ENCODE assay signal across 25 cellular contexts in genomic region chr1:19635646-19636045, GRCh38. TPM values are rescaled to one million over a fixed set of nuclear protein-coding genes. Genes with fewer than 3 reads are reported as not detected.
DNase-seq lines count a peak whose midpoint lies in the region; ATAC-seq and TF ChIP-seq lines count a peak whose summit lies in the region.
"Had no signal": no experiment of that assay in that cellular context is flagged by ENCODE, and none has a peak within 500 bp of the region (broad histone marks: within the 10 kb centered on the region; RNA-seq: fewer than 3 reads in every experiment).

No MANE protein-coding gene starts in this region.

- H3K79me2 ChIP-seq in PC-3 (ENCODE audit: low read length): no peaks in the 10 kb centered on the region
- no peaks in the 10 kb centered on the region for H3K79me2 ChIP-seq in parathyroid adenoma

- no peaks in the 10 kb centered on the region for H3K27me3 ChIP-seq in PC-3 (ENCODE audit: low read length)
- H3K27me3 ChIP-seq in parathyroid adenoma (ENCODE audit: control insufficient read depth, insufficient read depth, low read length): no peaks in the 10 kb centered on the region
- no peaks in the 10 kb centered on the region for H3K27me3 ChIP-seq in Peyer's patch
- H3K27me3 ChIP-seq in CD4-positive, alpha-beta T cell (ENCODE audit: control insufficient read depth, insufficient read depth, low read length): no peaks in the 10 kb centered on the region
- H3K27me3 ChIP-seq: foreskin keratinocyte, thyroid gland had no signal

- no peak overlapping the region for H3K4me3 ChIP-seq in PC-3 (ENCODE audit: low read length)
- no peak overlapping the region for H3K4me3 ChIP-seq in parathyroid adenoma (ENCODE audit: low read depth, low read length)
- H3K4me3 ChIP-seq in Peyer's patch: no peak overlapping the region
- H3K4me3 ChIP-seq: thyroid gland had no signal

- no peak overlapping the region for H3K9ac ChIP-seq in PC-3 (ENCODE audit: low read length)
- no peak overlapping the region for H3K9ac ChIP-seq in parathyroid adenoma

- no peaks in the 10 kb centered on the region for H3K36me3 Mint-ChIP-seq in CD4-positive, alpha-beta T cell (ENCODE audit: low read depth)
- H3K36me3 Mint-ChIP-seq: CD4-positive, alpha-beta memory T cell; stimulated activated naive B cell treated with anti-CD40 and anti-IgM and Interleukin-4, amounts not matched to agents 10 μg/mL and 1 μg/mL and 100 μg/mL, for 72 hours had no signal

- H3K27ac ChIP-seq in PC-3 (ENCODE audit: low read length) (no peak overlapping the region), parathyroid adenoma (peak overlapping the region; percentile 84), Peyer's patch (no peak overlapping the region)
- H3K27ac ChIP-seq in CD4-positive, alpha-beta T cell (ENCODE audit: low read depth, low read length): no peak overlapping the region
- H3K27ac ChIP-seq: foreskin keratinocyte, thyroid gland had no signal

- H3K4me2 ChIP-seq in PC-3 (ENCODE audit: low read length) (no peak overlapping the region), parathyroid adenoma (ENCODE audit: low read length) (peak overlapping the region; percentile 34)

- no peak for TF ChIP-seq POLR2A in Peyer's patch (IDR thresholded peaks at IDR 0.05)

- no peaks in the 10 kb centered on the region for H3K27me3 Mint-ChIP-seq in CD4-positive, alpha-beta T cell

- TF ChIP-seq CTCF in PC-3 (conservative IDR thresholded peaks at IDR 0.05; ENCODE audit: low read depth, low read length) (no peak), parathyroid adenoma (IDR thresholded peaks at IDR 0.05) (no peak), Peyer's patch (IDR thresholded peaks at IDR 0.05) (no peak)
- no peak for TF ChIP-seq CTCF in CD4-positive, alpha-beta T cell (IDR thresholded peaks at IDR 0.05)

- H4K20me1 ChIP-seq in PC-3 (ENCODE audit: low read length): no peaks in the 10 kb centered on the region

- POLR2A ChIA-PET in PC-3 (lab: Charles Lee; ENCODE audit: unreplicated experiment): no interaction called here
- POLR2A ChIA-PET in CD4-positive, alpha-beta T cell (lab: Charles Lee): no interaction called here

- H3K9me2 ChIP-seq in PC-3 (replicated peaks; ENCODE audit: low read length): no peaks in the 10 kb centered on the region

- ATAC-seq in PC-3 (peak; percentile 48; the same call in 1 of the 2 replicates), sciatic nerve (no peak)
- no peak for ATAC-seq in CD4-positive, alpha-beta T cell (ENCODE audit: poor library complexity)
- ATAC-seq: activated T-cell treated with anti-CD3 and anti-CD28 coated beads, Interleukin-2, amount 50 U/mL, for 4 hours; foreskin keratinocyte; Panc1; stimulated activated naive B cell treated with anti-CD40 and anti-IgM and Interleukin-4, amounts not matched to agents 10 μg/mL and 1 μg/mL and 100 μg/mL, for 72 hours had no signal

- no peaks in the 10 kb centered on the region for H3F3A ChIP-seq in PC-3 (ENCODE audit: low read length, unreplicated experiment)

- no peaks in the 10 kb centered on the region for H3K4me1 Mint-ChIP-seq in CD4-positive, alpha-beta T cell (ENCODE audit: low read depth)
- H3K4me1 Mint-ChIP-seq: stimulated activated naive B cell treated with anti-CD40 and anti-IgM and Interleukin-4, amounts not matched to agents 10 μg/mL and 1 μg/mL and 100 μg/mL, for 72 hours had no signal

- no peak overlapping the region for H3K4me3 Mint-ChIP-seq in CD4-positive, alpha-beta T cell
- H3K4me3 Mint-ChIP-seq: activated T-cell treated with anti-CD3 and anti-CD28 coated beads, Interleukin-2, amount 50 U/mL, for 4 hours; stimulated activated naive B cell treated with anti-CD40 and anti-IgM and Interleukin-4, amounts not matched to agents 10 μg/mL and 1 μg/mL and 100 μg/mL, for 72 hours had no signal

- DNase-seq in EH (ENCODE audit: low read depth) (peak; percentile 36), PC-3 (peak; percentile 38), epidermal melanocyte (ENCODE audit: insufficient read length, low spot score) (peak; percentile 13), Peyer's patch (no peak), sciatic nerve (ENCODE audit: low spot score) (no peak), DMS79 treated with DMSO at 0.1 percent for 48 hours (lab: John Stamatoyannopoulos, UW) (no peak)
- DNase-seq in CD4-positive, alpha-beta T cell: no peak
- DNase-seq: activated CD4-positive, CD25-positive, alpha-beta regulatory T cell treated with anti-CD3 and anti-CD28 coated beads, Interleukin-2, amount 50 U/mL, for 72 hours; activated naive CD4-positive, alpha-beta T cell treated with Interleukin-2 at 50 U/mL for 16 hours; activated T-cell treated with anti-CD3 and anti-CD28 coated beads, Interleukin-2, amount 50 U/mL, for 4 hours; CD4-positive, alpha-beta memory T cell; DMS153; foreskin keratinocyte; hippocampal formation; NCI-H1105; NCI-H2081; NCI-H446; stimulated activated naive B cell treated with anti-CD40 and anti-IgM and Interleukin-4, amounts not matched to agents 10 μg/mL and 1 μg/mL and 100 μg/mL, for 72 hours; T-helper 9 cell; thyroid gland had no signal

- H2AFZ ChIP-seq in PC-3 (ENCODE audit: low read length) (no peak overlapping the region), parathyroid adenoma (peak overlapping the region; percentile 51)

- H3K9me3 Mint-ChIP-seq in CD4-positive, alpha-beta T cell: no peaks in the 10 kb centered on the region
- H3K9me3 Mint-ChIP-seq: activated T-cell treated with anti-CD3 and anti-CD28 coated beads, Interleukin-2, amount 50 U/mL, for 4 hours; CD4-positive, alpha-beta memory T cell; stimulated activated naive B cell treated with anti-CD40 and anti-IgM and Interleukin-4, amounts not matched to agents 10 μg/mL and 1 μg/mL and 100 μg/mL, for 72 hours had no signal

- H3K9me3 ChIP-seq in PC-3 (ENCODE audit: low read length) (no peaks in the 10 kb centered on the region), parathyroid adenoma (ENCODE audit: control insufficient read depth, low read length) (no peaks in the 10 kb centered on the region), Peyer's patch (no peaks in the 10 kb centered on the region)
- no peaks in the 10 kb centered on the region for H3K9me3 ChIP-seq in CD4-positive, alpha-beta T cell (ENCODE audit: control insufficient read depth, low read length)
- H3K9me3 ChIP-seq: thyroid gland had no signal

- no peak overlapping the region for H3K27ac Mint-ChIP-seq in CD4-positive, alpha-beta T cell
- H3K27ac Mint-ChIP-seq: CD4-positive, alpha-beta memory T cell; stimulated activated naive B cell treated with anti-CD40 and anti-IgM and Interleukin-4, amounts not matched to agents 10 μg/mL and 1 μg/mL and 100 μg/mL, for 72 hours had no signal

- BruUV-seq in PC-3 (replicated peaks; lab: Mats Ljungman, UMichigan): no TSS peak

- H3K36me3 ChIP-seq in PC-3 (ENCODE audit: low read depth, low read length): no peaks in the 10 kb centered on the region
- H3K36me3 ChIP-seq in parathyroid adenoma (ENCODE audit: control insufficient read depth, insufficient read depth, low read length): no peaks in the 10 kb centered on the region
- H3K36me3 ChIP-seq in Peyer's patch: no peaks in the 10 kb centered on the region
- H3K36me3 ChIP-seq: thyroid gland had no signal

- H3K4me1 ChIP-seq in PC-3 (ENCODE audit: insufficient read depth, low read length): peaks cover 10% of the 10 kb centered on the region
- peaks cover 9% of the 10 kb centered on the region for H3K4me1 ChIP-seq in parathyroid adenoma
- peaks cover 0 to 5% (median 0%) of the 10 kb centered on the region in 4 donors for H3K4me1 ChIP-seq in Peyer's patch
- H3K4me1 ChIP-seq: foreskin keratinocyte had no signal

- intact Hi-C loops in PC-3 (cut with micrococcal nuclease) (no loop called here), sciatic nerve (cut with DNase I) (no loop called here)
- intact Hi-C loops in CD4-positive, alpha-beta T cell (cut with DNase I, micrococcal nuclease): no loop called here

- CTCF ChIA-PET in PC-3 (lab: Charles Lee): no interaction called here
- CTCF ChIA-PET in CD4-positive, alpha-beta T cell (lab: Charles Lee): interaction anchor here (1.0 kb wide), 1 partner anchor 53 kb away, joined by 3 read pairs; no protein-coding TSS in a partner anchor

RNA-seq across cellular contexts. Expression of gene NBL1, which starts 8.5 kb away (rescaled TPM):
- 117 and 141 TPM in 2 replicates for total RNA-seq in PC-3 (2014; rRNA removed)
- 100 to 1,000 TPM; 187 to 348 (median 289) TPM for total RNA-seq in Peyer's patch
- 10 to 100 TPM; 26.4 to 29.7 TPM for total RNA-seq in CD4-positive, alpha-beta T cell
- 119 TPM for total RNA-seq in sciatic nerve

RNA-seq across cellular contexts. Expression of gene HTR6, which starts 29.0 kb away (rescaled TPM):
- total RNA-seq in PC-3 (2014; rRNA removed): not detected in 2 replicates
- under 1 TPM in 1 of 4 donors, not detected in 3; 0.88 TPM for total RNA-seq in Peyer's patch
- total RNA-seq in CD4-positive, alpha-beta T cell: 1 to 10 TPM; 2.1 to 2.2 TPM
- not detected for total RNA-seq in sciatic nerve
- total RNA-seq: foreskin keratinocyte, lung microvascular endothelial cell, myocyte, omental fat pad, thyroid gland had no signal

Comparison
In these comparisons a context has a peak if more than half of its experiments do, and no peak if none do; other contexts are left out.
1. DNase-seq: peak in EH (single experiment), PC-3 (single experiment) and epidermal melanocyte (single experiment); none in Peyer's patch (0 of 3), CD4-positive, alpha-beta T cell (0 of 10), sciatic nerve (single experiment) and DMS79 treated with DMSO at 0.1 percent for 48 hours (single experiment).